32 cellular contexts compared by ENCODE assay signal in genomic region chr22:22933807-22934542, GRCh38. TPM values are rescaled to one million over a fixed set of nuclear protein-coding genes. Genes with fewer than 3 reads are reported as not detected.
DNase-seq lines count a peak whose midpoint lies in the region; ATAC-seq, FAIRE-seq and TF ChIP-seq lines count a peak whose summit lies in the region.
"Had no signal": no experiment of that assay in that cellular context is flagged by ENCODE, and none has a peak within 500 bp of the region (broad histone marks: within the 10 kb centered on the region; RNA-seq: fewer than 3 reads in every experiment).

No MANE protein-coding gene starts in this region.

- H3K4me3 ChIP-seq in BLaER1: no peak overlapping the region
- H3K4me3 ChIP-seq in OCI-LY7 (ENCODE audit: low read depth, low read length, poor library complexity, severe bottlenecking): no peak overlapping the region
- H3K4me3 ChIP-seq in HepG2 (replicated peaks in 1 of 3; ENCODE audit: insufficient read depth in 1 of 3, low read depth in 2 of 3, low read length in 3 of 3): no peak overlapping the region
- H3K4me3 ChIP-seq: right atrium auricular region, smooth muscle cell, transverse colon had no signal

- FAIRE-seq in GM12891 (lab: Jason Lieb, UNC): peak; percentile 71
- FAIRE-seq in HepG2 (lab: Jason Lieb, UNC): no peak
- FAIRE-seq: astrocyte, H54 had no signal

- POLR2A ChIA-PET in OCI-LY7 (lab: Charles Lee) (interaction anchor here (0.9 to 17.9 kb wide), 4 partner anchors 22 to 208 kb away, joined by 4 to 308 read pairs (median 49); partner anchors contain the start of genes IGLL5 and RSPH14), HepG2 (lab: Yijun Ruan, JAX) (no interaction called here), MCF 10A (lab: Yijun Ruan, JAX) (interaction anchor here (0.6 kb wide), 1 partner anchor 11 kb away, joined by 3 read pairs; no protein-coding TSS in a partner anchor)

- H3K9me3 ChIP-seq in BLaER1: no peaks in the 10 kb centered on the region
- no peaks in the 10 kb centered on the region for H3K9me3 ChIP-seq in OCI-LY7 (ENCODE audit: low read length)
- no peaks in the 10 kb centered on the region for H3K9me3 ChIP-seq in HepG2 (ENCODE audit: low read length)
- H3K9me3 ChIP-seq: right atrium auricular region, transverse colon had no signal

- H3K27ac Mint-ChIP-seq in MCF 10A (ENCODE audit: low read depth, unreplicated experiment): no peak overlapping the region
- H3K27ac Mint-ChIP-seq: activated T-cell treated with anti-CD3 and anti-CD28 coated beads, Interleukin-2, amount 50 U/mL, for 24 hours had no signal

- peaks cover 34% of the 10 kb centered on the region for H3K27me3 Mint-ChIP-seq in MCF 10A (ENCODE audit: insufficient read depth, unreplicated experiment)
- H3K27me3 Mint-ChIP-seq: activated T-cell treated with anti-CD3 and anti-CD28 coated beads, Interleukin-2, amount 50 U/mL, for 24 hours had no signal

- TF ChIP-seq CTCF in OCI-LY7 (conservative IDR thresholded peaks at IDR 0.05; ENCODE audit: low read length): no peak
- no peak for TF ChIP-seq CTCF in HepG2 (CRISPR knock-in tag; IDR thresholded peaks at IDR 0.05)
- no peak for TF ChIP-seq CTCF in MCF 10A (IDR thresholded peaks at IDR 0.05; ENCODE audit: unreplicated experiment)

- H3K79me2 ChIP-seq in OCI-LY7 (ENCODE audit: insufficient read depth, low read depth, low read length): no peaks in the 10 kb centered on the region
- no peaks in the 10 kb centered on the region for H3K79me2 ChIP-seq in HepG2 (ENCODE audit: insufficient read depth, low read length)

- in situ Hi-C loops in HepG2 (cut with HindIII; ENCODE audit: extremely low pct_ligation_motif_present, low pct_unique_long_range_greater_than_20kb): no loop called here

- intact Hi-C loops in OCI-LY7 (cut with micrococcal nuclease; ENCODE audit: unreplicated experiment): loop anchor here (5.0 to 10.0 kb wide), 4 partner anchors 729 to 889 kb away; partner anchors contain the start of genes VPREB3 and ZNF70
- intact Hi-C loops in HepG2 (cut with micrococcal nuclease; ENCODE audit: unreplicated experiment): no loop called here
- intact Hi-C loops in MCF 10A (cut with micrococcal nuclease): no loop called here

- peaks cover under 1% of the 10 kb centered on the region for H3K4me1 Mint-ChIP-seq in MCF 10A (ENCODE audit: insufficient read depth, unreplicated experiment)

- H3K4me2 ChIP-seq in BLaER1 (peak overlapping the region; percentile 88), OCI-LY7 (ENCODE audit: low read length) (peak overlapping the region; percentile 68), HepG2 (ENCODE audit: low read depth, low read length) (no peak overlapping the region)
- H3K4me2 ChIP-seq: smooth muscle cell had no signal

- no peaks in the 10 kb centered on the region for H3K9me2 ChIP-seq in OCI-LY7 (ENCODE audit: insufficient read depth, low read length)

- no peaks in the 10 kb centered on the region for H3K9me3 Mint-ChIP-seq in MCF 10A (ENCODE audit: unreplicated experiment)
- H3K9me3 Mint-ChIP-seq: activated T-cell treated with anti-CD3 and anti-CD28 coated beads, Interleukin-2, amount 50 U/mL, for 24 hours had no signal

- ATAC-seq in HepG2: no peak
- ATAC-seq in HG03439 (IDR thresholded peaks at IDR 0.05; ENCODE audit: unreplicated experiment): no peak
- ATAC-seq: left lobe of liver had no signal

- no peaks in the 10 kb centered on the region for H3K27me3 ChIP-seq in BLaER1
- H3K27me3 ChIP-seq in HepG2 (ENCODE audit: control insufficient read depth in 1 of 2, insufficient read depth in 2 of 2, low read length in 2 of 2): peaks cover 4 to 40% of the 10 kb centered on the region in 2 experiments; a peak in 3 of 5 replicates
- H3K27me3 ChIP-seq: right atrium auricular region, transverse colon had no signal

- 17% methylated on average over 3 of the region's 10 CpGs for WGBS in HepG2 (ENCODE audit: low lambda C conversion rate)

- peak overlapping the region; percentile 87 for H3K9ac ChIP-seq in BLaER1
- H3K9ac ChIP-seq in HepG2 (ENCODE audit: insufficient read depth, low read depth, low read length): no peak overlapping the region

- CTCF ChIA-PET in OCI-LY7 (lab: Charles Lee; ENCODE audit: unreplicated experiment) (interaction anchor here (0.8 to 4.1 kb wide), 4 partner anchors 8 to 84 kb away, joined by 3 to 28 read pairs (median 4); no protein-coding TSS in a partner anchor), HepG2 (lab: Yijun Ruan, JAX; ENCODE audit: low intra/inter-chr PET ratio, low total read pairs) (no interaction called here), MCF 10A (lab: Yijun Ruan, JAX) (interaction anchor here (0.6 kb wide), 1 partner anchor 95 kb away, joined by 4 read pairs; no protein-coding TSS in a partner anchor)

- H3K36me3 ChIP-seq in BLaER1 (no peaks in the 10 kb centered on the region), OCI-LY7 (ENCODE audit: insufficient read depth, low read length) (no peaks in the 10 kb centered on the region), HepG2 (replicated peaks in 1 of 2; ENCODE audit: control insufficient read depth in 1 of 2, insufficient read depth in 2 of 2, low read length in 2 of 2) (no peaks in the 10 kb centered on the region)
- H3K36me3 ChIP-seq: right atrium auricular region, transverse colon had no signal

- no peaks in the 10 kb centered on the region for H3K36me3 Mint-ChIP-seq in MCF 10A (ENCODE audit: insufficient read depth, unreplicated experiment)

- TF ChIP-seq POLR2A in GM12891 (IDR thresholded peaks at IDR 0.05; ENCODE audit: low read depth, low read length) (no peak), HepG2 (IDR thresholded peaks at IDR 0.05; ENCODE audit: insufficient read depth in 1 of 2, low read depth in 2 of 2, low read length in 2 of 2) (no peak)

- H3K27ac ChIP-seq in BLaER1 (peak overlapping the region; percentile 98), OCI-LY7 (ENCODE audit: low read depth, low read length, poor library complexity, severe bottlenecking) (peak overlapping the region; percentile 91), HepG2 (ENCODE audit: extremely low read length, insufficient read depth, low read length) (no peak overlapping the region)
- H3K27ac ChIP-seq: HL-60, right atrium auricular region had no signal

- no peak for DNase-seq in GM12891 (ENCODE audit: insufficient read length, low spot score)
- DNase-seq in OCI-LY7 (ENCODE audit: low spot score): no peak
- no peak for DNase-seq in HepG2 (ENCODE audit: low spot score)
- DNase-seq in stimulated activated naive CD4-positive, alpha-beta T cell (lab: John Stamatoyannopoulos, UW): no peak
- no peak for DNase-seq in NCI-H345 treated with DMSO at 0.1 percent for 48 hours (lab: John Stamatoyannopoulos, UW; ENCODE audit: unreplicated experiment)
- no peak for DNase-seq in MCF 10A (ENCODE audit: unreplicated experiment)
- DNase-seq: activated CD4-positive, alpha-beta T cell treated with anti-CD3 and anti-CD28 coated beads, Interleukin-2, amount 50 U/mL, for 1 hour; activated gamma-delta T cell treated with Interleukin-2 at 50 U/mL for 16 hours; activated T-cell treated with anti-CD3 and anti-CD28 coated beads, Interleukin-2, amount 50 U/mL, for 24 hours; AML-193; caudate nucleus; dermis blood vessel endothelial cell; DMS 273 treated with DMSO at 0.1 percent for 48 hours; glutamatergic neuron; Kasumi-1; mesendoderm; NCI-H146; NCI-H2107; NCI-H446; NCI-H748 treated with DMSO at 0.1 percent for 48 hours; stimulated activated CD4-positive, alpha-beta T cell treated with anti-CD3 and anti-CD28 coated beads, Interleukin-1b, Interleukin-23, amount 100 ng/mL, for 48 hours; transverse colon had no signal

- no peak for TF ChIP-seq EP300 in HepG2 (IDR thresholded peaks at IDR 0.05; ENCODE audit: low read depth in 2 of 2, low read length in 2 of 2)
- no peak for TF ChIP-seq EP300 in HepG2 (CRISPR knock-in tag; IDR thresholded peaks at IDR 0.05; ENCODE audit: borderline replicate concordance)

- BruUV-seq in OCI-LY7 (replicated peaks; lab: Mats Ljungman, UMichigan) (no TSS peak), HepG2 (replicated peaks; lab: Mats Ljungman, UMichigan) (no TSS peak), MCF 10A (replicated peaks; lab: Mats Ljungman, UMichigan) (no TSS peak)

- H2AFZ ChIP-seq in OCI-LY7 (ENCODE audit: low read length): no peak overlapping the region
- no peak overlapping the region for H2AFZ ChIP-seq in HepG2 (ENCODE audit: low read length)

- no peak overlapping the region for H3K4me3 Mint-ChIP-seq in MCF 10A (ENCODE audit: unreplicated experiment)
- H3K4me3 Mint-ChIP-seq: activated T-cell treated with anti-CD3 and anti-CD28 coated beads, Interleukin-2, amount 50 U/mL, for 24 hours had no signal

- H4K20me1 ChIP-seq in BLaER1 (no peaks in the 10 kb centered on the region), OCI-LY7 (ENCODE audit: insufficient read depth, low read length) (no peaks in the 10 kb centered on the region), HepG2 (ENCODE audit: insufficient read depth, low read length) (no peaks in the 10 kb centered on the region)

- H3K4me1 ChIP-seq in BLaER1: peaks cover 100% of the 10 kb centered on the region
- peaks cover 98% of the 10 kb centered on the region for H3K4me1 ChIP-seq in OCI-LY7 (ENCODE audit: insufficient read depth, low read length, poor library complexity, severe bottlenecking)
- no peaks in the 10 kb centered on the region for H3K4me1 ChIP-seq in HepG2 (ENCODE audit: insufficient read depth, low read length)
- H3K4me1 ChIP-seq: transverse colon had no signal

- no peak for TF ChIP-seq RAD21 in HepG2 (CRISPR knock-in tag; IDR thresholded peaks at IDR 0.05)

RNA-seq across cellular contexts. Expression of gene IGLL5, which starts 46.4 kb away (rescaled TPM):
- polyA plus RNA-seq in GM12891 (2012; ENCODE audit: low read depth, missing spikeins): 28.1 TPM
- 219 TPM in 2 replicates for total RNA-seq in OCI-LY7 (2014; rRNA removed; shearing (Covaris generic))
- total RNA-seq in OCI-LY7 (2022): 364 and 387 TPM in 2 replicates
- not detected in 2 replicates for total RNA-seq in HepG2 (2016; rRNA removed; fragmentation: Illumina TruSeq; extraction: Trizol)
- total RNA-seq in HepG2 (2016; cell fraction: cytosol; rRNA removed; fragmentation: Illumina TruSeq; extraction: Trizol; ENCODE audit: low read depth): not detected in 2 replicates
- not detected in 2 replicates for total RNA-seq in HepG2 (2016; cell fraction: insoluble cytoplasmic fraction; rRNA removed; fragmentation: Illumina TruSeq; extraction: Trizol)
- total RNA-seq in HepG2 (2016; cell fraction: membrane; rRNA removed; fragmentation: Illumina TruSeq; extraction: Trizol): not detected in 2 replicates
- total RNA-seq in HepG2 (2016; cell fraction: nucleus; rRNA removed; fragmentation: Illumina TruSeq; extraction: Trizol): not detected in 2 replicates
- not detected in 2 replicates for polyA plus RNA-seq in HepG2 (2011; rRNA removed)
- not detected in 2 replicates for polyA plus RNA-seq in HepG2 (2011; cell fraction: cytosol; rRNA removed)
- not detected in 2 replicates for polyA plus RNA-seq in HepG2 (2011; cell fraction: nucleus; rRNA removed)
- not detected in 2 replicates for polyA plus RNA-seq in HepG2 (2012)
- polyA plus RNA-seq in HepG2 (2016; cell fraction: cytosol; fragmentation: Illumina TruSeq; extraction: Trizol; ENCODE audit: low read depth): not detected in 2 replicates
- not detected in 2 replicates for polyA plus RNA-seq in HepG2 (2016; cell fraction: insoluble cytoplasmic fraction; fragmentation: Illumina TruSeq; extraction: Trizol; ENCODE audit: low read depth)
- not detected in 2 replicates for polyA plus RNA-seq in HepG2 (2016; cell fraction: membrane; fragmentation: Illumina TruSeq; extraction: Trizol; ENCODE audit: low read depth)
- not detected in 2 replicates for polyA plus RNA-seq in HepG2 (2016; cell fraction: nucleus; fragmentation: Illumina TruSeq; extraction: Trizol; ENCODE audit: insufficient read depth, low read depth)
- not detected in 2 replicates for polyA minus RNA-seq in HepG2 (2011; rRNA and poly(A)+ RNA removed; ENCODE audit: low replicate concordance)
- not detected in 2 replicates for polyA minus RNA-seq in HepG2 (2011; cell fraction: cytosol; rRNA and poly(A)+ RNA removed)
- not detected in 2 replicates for polyA minus RNA-seq in HepG2 (2011; cell fraction: nucleus; rRNA and poly(A)+ RNA removed)
- not detected in 2 replicates for total RNA-seq in MCF 10A (2022)
- total RNA-seq: A673, astrocyte, dermis blood vessel endothelial cell, fibroblast of villous mesenchyme, smooth muscle cell had no signal
- polyA plus RNA-seq: smooth muscle cell had no signal

Comparison
In these comparisons a context has a peak if more than half of its experiments do, and no peak if none do; other contexts are left out.
1. RNA of gene IGLL5, which starts 46.4 kb away (total RNA-seq): 219 to 387 TPM in OCI-LY7; not detected in HepG2 and not detected in MCF 10A; every median in the first group is over 100 times any median in the second.